ENCODE assay signal across 12 cellular contexts in the genomic region with DNA sequence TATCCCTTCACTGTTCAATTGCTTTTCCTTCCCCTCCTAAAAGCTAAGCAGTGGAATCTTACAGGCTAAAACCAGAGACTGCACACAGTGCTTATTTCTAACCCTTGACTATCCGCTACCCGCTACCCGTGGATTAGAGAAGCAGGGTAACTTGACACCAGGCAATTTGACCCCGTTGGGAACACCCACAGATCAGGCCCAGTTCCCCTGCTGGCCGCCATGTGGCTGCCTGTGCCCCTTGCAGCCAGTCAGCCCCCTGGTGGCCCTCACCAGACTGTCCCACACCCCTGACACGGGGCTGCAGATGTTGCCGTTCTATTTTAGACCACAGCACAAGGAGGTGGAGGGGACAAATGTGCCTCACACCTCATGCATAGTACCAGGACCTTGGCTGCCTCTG.
DNase-seq lines count a peak whose midpoint lies in the region; TF ChIP-seq lines count a peak whose summit lies in the region.
"Had no signal": no experiment of that assay in that cellular context is flagged by ENCODE, and none has a peak within 500 bp of the region (broad histone marks: within the 10 kb centered on the region; RNA-seq: fewer than 3 reads in every experiment).

No MANE protein-coding gene starts in this region.

- H3K79me2 ChIP-seq in neural progenitor cell (ENCODE audit: low read depth): no peaks in the 10 kb centered on the region

- peak overlapping the region; percentile 79 for H2AFZ ChIP-seq in neural progenitor cell (replicated peaks)

- DNase-seq in NCI-H526 (lab: John Stamatoyannopoulos, UW) (peak; percentile 48 to 52), NCI-H526 treated with DMSO at 0.1 percent for 48 hours (lab: John Stamatoyannopoulos, UW) (no peak), WERI-Rb-1 (peak; percentile 87), neural progenitor cell (ENCODE audit: low spot score) (peak; percentile 88), globus pallidus (ENCODE audit: low spot score) (no peak), HPDE6-E6E7 (ENCODE audit: extremely low spot score) (no peak)
- DNase-seq in Jurkat, Clone E6-1 (ENCODE audit: low read depth, low spot score): peak; percentile 16
- no peak for DNase-seq in stimulated activated CD4-positive, alpha-beta T cell treated with anti-CD3 and anti-CD28 coated beads, Interleukin-4, amount 100 ng/mL, for 4 hours
- DNase-seq: NCI-H2081 treated with DMSO at 0.1 percent for 48 hours, stomach had no signal

- H3K4me2 ChIP-seq in neural progenitor cell: peak overlapping the region; percentile 46

- H3K4me1 Mint-ChIP-seq in neural progenitor cell: peaks cover 18% of the 10 kb centered on the region
- H3K4me1 Mint-ChIP-seq: activated CD4-positive, alpha-beta T cell treated with anti-CD3 and anti-CD28 coated beads, Interleukin-2, amount 10 ng/mL, durations not matched to agents 24 days and 14 days had no signal

- H3K27me3 ChIP-seq in WERI-Rb-1 (ENCODE audit: insufficient read depth, low read depth, severe bottlenecking) (no peaks in the 10 kb centered on the region), neural progenitor cell (no peaks in the 10 kb centered on the region)
- H3K27me3 ChIP-seq: stomach had no signal

- peaks cover 2% of the 10 kb centered on the region for H3K27me3 Mint-ChIP-seq in neural progenitor cell (ENCODE audit: insufficient read depth, low read depth)
- H3K27me3 Mint-ChIP-seq: brain had no signal

- H3K4me3 ChIP-seq in Jurkat, Clone E6-1 (ENCODE audit: low read length): no peak overlapping the region
- H3K4me3 ChIP-seq in WERI-Rb-1 (ENCODE audit: low read depth, low read length) (no peak overlapping the region), neural progenitor cell (no peak overlapping the region)
- H3K4me3 ChIP-seq: stomach had no signal

- TF ChIP-seq CTCF in WERI-Rb-1 (IDR thresholded peaks at IDR 0.05; ENCODE audit: low read depth, low read length) (peak; percentile 87), neural progenitor cell (IDR thresholded peaks at IDR 0.05) (peak; percentile 77)

- H4K20me1 ChIP-seq in neural progenitor cell (ENCODE audit: low read depth): no peaks in the 10 kb centered on the region

- peaks cover 12% of the 10 kb centered on the region for H3F3A ChIP-seq in neural progenitor cell (ENCODE audit: low read depth)

- H3K9ac ChIP-seq in neural progenitor cell: no peak overlapping the region

- H3K27ac ChIP-seq in WERI-Rb-1 (no peak overlapping the region), neural progenitor cell (no peak overlapping the region)
- H3K27ac ChIP-seq: stomach had no signal

- H3K4me1 ChIP-seq in neural progenitor cell: peaks cover 11% of the 10 kb centered on the region

- peak overlapping the region; percentile 39 for H3K27ac Mint-ChIP-seq in neural progenitor cell
- H3K27ac Mint-ChIP-seq: activated CD4-positive, alpha-beta T cell treated with anti-CD3 and anti-CD28 coated beads, Interleukin-2, amount 10 ng/mL, durations not matched to agents 24 days and 14 days had no signal

- no peak overlapping the region for H3K4me3 Mint-ChIP-seq in neural progenitor cell
- H3K4me3 Mint-ChIP-seq: activated CD4-positive, alpha-beta T cell treated with anti-CD3 and anti-CD28 coated beads, Interleukin-2, amount 10 ng/mL, durations not matched to agents 24 days and 14 days; brain had no signal

- no peaks in the 10 kb centered on the region for H3K36me3 ChIP-seq in WERI-Rb-1
- H3K36me3 ChIP-seq in neural progenitor cell: no peaks in the 10 kb centered on the region
- H3K36me3 ChIP-seq: stomach had no signal

- no peaks in the 10 kb centered on the region for H3K9me3 Mint-ChIP-seq in neural progenitor cell
- H3K9me3 Mint-ChIP-seq: activated CD4-positive, alpha-beta T cell treated with anti-CD3 and anti-CD28 coated beads, Interleukin-2, amount 10 ng/mL, durations not matched to agents 24 days and 14 days had no signal

- H3K36me3 Mint-ChIP-seq in neural progenitor cell: no peaks in the 10 kb centered on the region
- H3K36me3 Mint-ChIP-seq: brain had no signal

- H3K9me3 ChIP-seq in WERI-Rb-1 (ENCODE audit: severe bottlenecking) (no peaks in the 10 kb centered on the region), neural progenitor cell (ENCODE audit: low read depth) (no peaks in the 10 kb centered on the region)
- H3K9me3 ChIP-seq: stomach had no signal

Comparison
In these comparisons a context has a peak if more than half of its experiments do, and no peak if none do; other contexts are left out.
1. DNase-seq: peak in NCI-H526 (2 of 2), Jurkat, Clone E6-1 (single experiment), WERI-Rb-1 (single experiment) and neural progenitor cell (single experiment); none in NCI-H526 treated with DMSO at 0.1 percent for 48 hours (single experiment), stimulated activated CD4-positive, alpha-beta T cell treated with anti-CD3 and anti-CD28 coated beads, Interleukin-4, amount 100 ng/mL, for 4 hours (0 of 2), globus pallidus (single experiment) and HPDE6-E6E7 (single experiment).